12 cellular contexts compared by ENCODE assay signal in genomic region chrX:150164971-150165605, GRCh38.
A peak's percentile ranks its signal among the peaks of the same experiment; 100 is the strongest.
DNase-seq lines count a peak whose midpoint lies in the region.
"Had no signal": no experiment of that assay in that cellular context is flagged by ENCODE, and none has a peak within 500 bp of the region (broad histone marks: within the 10 kb centered on the region; RNA-seq: fewer than 3 reads in every experiment).

No MANE protein-coding gene starts in this region.

- DNase-seq in DMS53 (lab: John Stamatoyannopoulos, UW) (peak; percentile 20), DMS53 treated with DMSO at 0.1 percent for 48 hours (lab: John Stamatoyannopoulos, UW; ENCODE audit: unreplicated experiment) (no peak), RPMI7951 (ENCODE audit: low read depth) (peak; percentile 54), islet precursor cell (peak; percentile 27), HCEC 1CT (no peak), NCI-H1105 treated with DMSO at 0.1 percent for 48 hours (lab: John Stamatoyannopoulos, UW) (no peak), NK-92 (lab: John Stamatoyannopoulos, UW; ENCODE audit: unreplicated experiment) (no peak)
- DNase-seq: Calu3; CD4-positive, CD25-positive, alpha-beta regulatory T cell; DMS 273 treated with DMSO at 0.1 percent for 48 hours; DMS79 treated with DMSO at 0.1 percent for 48 hours; GF-D8 had no signal

Comparison
In these comparisons a context has a peak if more than half of its experiments do, and no peak if none do; other contexts are left out.
1. DNase-seq: peak in DMS53 (single experiment), RPMI7951 (single experiment) and islet precursor cell (single experiment); none in DMS53 treated with DMSO at 0.1 percent for 48 hours (single experiment), HCEC 1CT (single experiment), NCI-H1105 treated with DMSO at 0.1 percent for 48 hours (single experiment) and NK-92 (single experiment).